31 cellular contexts compared by ENCODE assay signal in genomic region chr10:127937915-127938440, GRCh38. TPM values are rescaled to one million over a fixed set of nuclear protein-coding genes. Genes with fewer than 3 reads are reported as not detected.
"Had no signal": no experiment of that assay in that cellular context is flagged by ENCODE, and none has a peak within 500 bp of the region (broad histone marks: within the 10 kb centered on the region; RNA-seq: fewer than 3 reads in every experiment).

No MANE protein-coding gene starts in this region.

- H3K27ac Mint-ChIP-seq: neural progenitor cell; stimulated activated effector memory CD8-positive, alpha-beta T cell treated with anti-CD3 and anti-CD28 coated beads, Interleukin-12 subunit alpha, Interleukin-12 subunit beta, amount 100 ng/mL, for 72 hours; stimulated activated naive CD8-positive, alpha-beta T cell treated with anti-CD3 and anti-CD28 coated beads, Interleukin-15, Interleukin-2, amounts not matched to agents 100 ng/mL and 50 ng/mL, for 24 hours had no signal

- H3K4me1 Mint-ChIP-seq: stimulated activated effector memory CD8-positive, alpha-beta T cell treated with anti-CD3 and anti-CD28 coated beads, Interleukin-12 subunit alpha, Interleukin-12 subunit beta, amount 100 ng/mL, for 72 hours had no signal

- H3K9me3 Mint-ChIP-seq: neural progenitor cell; stimulated activated effector memory CD8-positive, alpha-beta T cell treated with anti-CD3 and anti-CD28 coated beads, Interleukin-12 subunit alpha, Interleukin-12 subunit beta, amount 100 ng/mL, for 72 hours; stimulated activated naive CD8-positive, alpha-beta T cell treated with anti-CD3 and anti-CD28 coated beads, Interleukin-15, Interleukin-2, amounts not matched to agents 100 ng/mL and 50 ng/mL, for 24 hours had no signal

- DNase-seq: activated CD4-positive, alpha-beta T cell treated with anti-CD3 and anti-CD28 coated beads for 4 hours; activated CD4-positive, alpha-beta T cell treated with anti-CD3 and anti-CD28 coated beads, Interleukin-2, amount 50 U/mL, for 4 hours; activated CD4-positive, CD25-positive, alpha-beta regulatory T cell; activated CD8-positive, alpha-beta memory T cell treated with anti-CD3 and anti-CD28 coated beads, Interleukin-2, amount 50 U/mL, for 4 hours; activated gamma-delta T cell treated with Interleukin-2 at 50 U/mL for 16 hours; activated naive CD4-positive, alpha-beta T cell treated with anti-CD3 and anti-CD28 coated beads, Interleukin-2, amount 50 U/mL, for 16 hours; activated T-cell treated with anti-CD3 and anti-CD28 coated beads, Interleukin-2, amount 50 U/mL, for 1 hour; amniotic stem cell; effector CD4-positive, alpha-beta T cell; heart right ventricle; kidney glomerular epithelial cell; left lung; naive B cell; occipital lobe; small intestine; stimulated activated CD4-positive, alpha-beta T cell treated with anti-CD3 and anti-CD28 coated beads, Interleukin-4, amount 100 ng/mL, for 24 hours; thyroid gland; upper lobe of right lung had no signal

- H3K4me3 Mint-ChIP-seq: naive B cell; neural progenitor cell; stimulated activated effector memory CD8-positive, alpha-beta T cell treated with anti-CD3 and anti-CD28 coated beads, Interleukin-12 subunit alpha, Interleukin-12 subunit beta, amount 100 ng/mL, for 72 hours; stimulated activated naive CD8-positive, alpha-beta T cell treated with anti-CD3 and anti-CD28 coated beads, Interleukin-15, Interleukin-2, amounts not matched to agents 100 ng/mL and 50 ng/mL, for 24 hours had no signal

- H3K36me3 Mint-ChIP-seq: naive B cell; neural progenitor cell; stimulated activated effector memory CD8-positive, alpha-beta T cell treated with anti-CD3 and anti-CD28 coated beads, Interleukin-12 subunit alpha, Interleukin-12 subunit beta, amount 100 ng/mL, for 72 hours had no signal

RNA-seq across cellular contexts. Expression of gene CLRN3, which starts 45.2 kb away (rescaled TPM):
- total RNA-seq: activated CD8-positive, alpha-beta memory T cell treated with anti-CD3 and anti-CD28 coated beads for 36 hours; astrocyte; esophagus muscularis mucosa; foreskin keratinocyte; glomerular endothelial cell; heart right ventricle; left lung; lung; posterior vena cava; sigmoid colon; subcutaneous adipose tissue; T-helper 1 cell treated with Interleukin-12 subunit alpha and Interleukin-12 subunit beta and Interleukin-4 antibody, amounts not matched to agents 30 ng/mL and 1 ng/mL, for 36 hours; thyroid gland; upper lobe of right lung had no signal
